ENCODE assay signal across 8 cellular contexts in genomic region chr16:31507617-31507928, GRCh38. TPM values are rescaled to one million over a fixed set of nuclear protein-coding genes. Genes with fewer than 3 reads are reported as not detected.
DNase-seq lines count a peak whose midpoint lies in the region; ATAC-seq and TF ChIP-seq lines count a peak whose summit lies in the region.

No MANE protein-coding gene starts in this region.

- under 1% methylated on average over 12 of the region's 12 CpGs for WGBS in hepatocyte (ENCODE audit: low lambda C conversion rate, missing lambda C conversion rate)
- WGBS in spleen, 5 donors: 2 to 11% (median 6%) methylated on average over 5 to 12 of the region's 12 CpGs

- intact Hi-C loops in spleen (cut with DNase I; ENCODE audit: low total_unique reads): no loop called here

- no peaks in the 10 kb centered on the region for H3K36me3 ChIP-seq in hepatocyte (replicated peaks; ENCODE audit: insufficient read depth, low read depth)
- peaks cover 0 to 16% (median 0%) of the 10 kb centered on the region in 6 donors for H3K36me3 ChIP-seq in spleen

- peaks cover 2% of the 10 kb centered on the region for H3K36me3 Mint-ChIP-seq in activated naive CD4-positive, alpha-beta T cell treated with anti-CD3 and anti-CD28 coated beads, Interleukin-2, amount 50 U/mL, for 24 hours
- H3K36me3 Mint-ChIP-seq in T-helper 17 cell (ENCODE audit: low read depth): peaks cover 4% of the 10 kb centered on the region

- H3K4me2 ChIP-seq in hepatocyte: peak overlapping the region; percentile 77

- no peak for TF ChIP-seq POLR2A in spleen (IDR thresholded peaks at IDR 0.05)

- no peaks in the 10 kb centered on the region for H3K27me3 Mint-ChIP-seq in activated naive CD4-positive, alpha-beta T cell treated with anti-CD3 and anti-CD28 coated beads, Interleukin-2, amount 50 U/mL, for 24 hours
- H3K27me3 Mint-ChIP-seq in T-helper 17 cell: no peaks in the 10 kb centered on the region

- H3K9me3 Mint-ChIP-seq in activated naive CD4-positive, alpha-beta T cell treated with anti-CD3 and anti-CD28 coated beads, Interleukin-2, amount 50 U/mL, for 24 hours: no peaks in the 10 kb centered on the region

- H3K27ac ChIP-seq in hepatocyte (peak overlapping the region; percentile 95), spleen (peak overlapping the region; percentile 91 to 96 (median 93))

- H3K27ac Mint-ChIP-seq in activated naive CD4-positive, alpha-beta T cell treated with anti-CD3 and anti-CD28 coated beads, Interleukin-2, amount 50 U/mL, for 24 hours: peak overlapping the region; percentile 89
- peak overlapping the region; percentile 94 for H3K27ac Mint-ChIP-seq in T-helper 17 cell

- H3K27me3 ChIP-seq in hepatocyte (no peaks in the 10 kb centered on the region), spleen (replicated peaks in 1 of 7) (no peaks in the 10 kb centered on the region)

- ATAC-seq in T-helper 17 cell: peak; percentile 44
- ATAC-seq in HG03460 (IDR thresholded peaks at IDR 0.05; ENCODE audit: unreplicated experiment): no peak

- H3K79me2 ChIP-seq in hepatocyte: peaks cover 35% of the 10 kb centered on the region

- H4K20me1 ChIP-seq in hepatocyte (ENCODE audit: insufficient read depth, poor library complexity, severe bottlenecking): no peaks in the 10 kb centered on the region

- no peak for DNase-seq in activated naive CD4-positive, alpha-beta T cell treated with anti-CD3 and anti-CD28 coated beads, Interleukin-2, amount 50 U/mL, for 16 hours
- DNase-seq in T-helper 17 cell (no peak), hepatocyte (ENCODE audit: low spot score) (no peak), spleen (no peak), HuH-7.5 (ENCODE audit: low spot score) (no peak), foreskin melanocyte (no peak)

- no peaks in the 10 kb centered on the region for H3K9me3 ChIP-seq in T-helper 17 cell (ENCODE audit: control insufficient read depth, low read length, poor library complexity, severe bottlenecking)
- no peaks in the 10 kb centered on the region for H3K9me3 ChIP-seq in hepatocyte (ENCODE audit: low read depth)
- no peaks in the 10 kb centered on the region for H3K9me3 ChIP-seq in spleen

- H3K4me1 ChIP-seq in hepatocyte (ENCODE audit: insufficient read depth): peaks cover 22% of the 10 kb centered on the region
- H3K4me1 ChIP-seq in spleen: peaks cover 22 to 74% (median 57%) of the 10 kb centered on the region in 6 donors

- H3K9me2 ChIP-seq in hepatocyte (replicated peaks; ENCODE audit: insufficient read depth): no peaks in the 10 kb centered on the region

- H3K4me3 ChIP-seq in hepatocyte (peak overlapping the region; percentile 62), spleen (peak overlapping the region; percentile 86 to 98 (median 94))

- H3K4me1 Mint-ChIP-seq in activated naive CD4-positive, alpha-beta T cell treated with anti-CD3 and anti-CD28 coated beads, Interleukin-2, amount 50 U/mL, for 24 hours: peaks cover 58% of the 10 kb centered on the region
- peaks cover 27% of the 10 kb centered on the region for H3K4me1 Mint-ChIP-seq in T-helper 17 cell

- TF ChIP-seq CTCF in hepatocyte (IDR thresholded peaks at IDR 0.05; ENCODE audit: poor library complexity) (no peak), spleen (IDR thresholded peaks at IDR 0.05 in 8 of 11, conservative IDR thresholded peaks at IDR 0.05 in 3 of 11) (no peak)

- H2AFZ ChIP-seq in hepatocyte: peak overlapping the region; percentile 80

- H3K4me3 Mint-ChIP-seq in activated naive CD4-positive, alpha-beta T cell treated with anti-CD3 and anti-CD28 coated beads, Interleukin-2, amount 50 U/mL, for 24 hours: peak overlapping the region; percentile 96
- peak overlapping the region; percentile 95 for H3K4me3 Mint-ChIP-seq in T-helper 17 cell

RNA-seq across cellular contexts. Expression of gene RUSF1, which starts 0.6 kb away (rescaled TPM):
- 10 to 100 TPM; 56.7 to 60.7 TPM for total RNA-seq in T-helper 17 cell
- total RNA-seq in hepatocyte: 75.2 and 77.2 TPM in 2 replicates
- 56.6 and 68.0 TPM in 2 replicates for polyA plus RNA-seq in hepatocyte
- 10 to 100 TPM; 43.1 to 73.3 (median 51.4) TPM for total RNA-seq in spleen
- polyA plus RNA-seq in spleen: 10 to 100 TPM; 36.6 to 64.8 (median 42.6) TPM

RNA-seq across cellular contexts. Expression of gene AHSP, which starts 20.1 kb away (rescaled TPM):
- total RNA-seq in T-helper 17 cell (not detected), hepatocyte (not detected in 2 replicates), spleen (10 to 100 TPM in 4 of 7 donors, 1 to 10 TPM in 2, under 1 TPM in 1; 0.86 to 94.3 (median 13.6) TPM)
- polyA plus RNA-seq in hepatocyte (not detected in 2 replicates), spleen (1 to 10 TPM in 2 of 3 donors, under 1 TPM in 1; 0.76 to 5.1 (median 1.6) TPM)

RNA-seq across cellular contexts. Expression of gene SLC5A2, which starts 24.6 kb away (rescaled TPM):
- total RNA-seq in T-helper 17 cell: 1 to 10 TPM; 1.3 to 2.8 TPM
- 2.3 and 2.5 TPM in 2 replicates for total RNA-seq in hepatocyte
- polyA plus RNA-seq in hepatocyte: 7.5 and 12.7 TPM in 2 replicates
- 1 to 10 TPM in 1 of 7 donors, under 1 TPM in 3, not detected in 3; 0.17 to 1.2 (median 0.53) TPM for total RNA-seq in spleen
- polyA plus RNA-seq in spleen: 1 to 10 TPM; 1.3 to 2.3 (median 1.7) TPM

RNA-seq across cellular contexts. Expression of gene TGFB1I1, which starts 35.6 kb away (rescaled TPM):
- total RNA-seq in T-helper 17 cell (1 to 10 TPM in 1 of 2 donors, under 1 TPM in 1; 0.35 to 5.6 TPM), hepatocyte (14.5 and 15.7 TPM in 2 replicates), spleen (10 to 100 TPM; 17.6 to 69.0 (median 36.4) TPM)
- polyA plus RNA-seq in hepatocyte (34.8 and 35.4 TPM in 2 replicates), spleen (10 to 100 TPM; 10.7 to 23.6 (median 13.5) TPM)

RNA-seq across cellular contexts. Expression of gene ARMC5, which starts 48.3 kb away (rescaled TPM):
- total RNA-seq in T-helper 17 cell (10 to 100 TPM; 15.8 to 21.9 TPM), hepatocyte (11.4 and 12.2 TPM in 2 replicates), spleen (10 to 100 TPM in 6 of 7 donors, 1 to 10 TPM in 1; 9.2 to 13.9 (median 11.7) TPM)
- polyA plus RNA-seq in hepatocyte (19.4 and 19.6 TPM in 2 replicates), spleen (10 to 100 TPM in 2 of 3 donors, 1 to 10 TPM in 1; 8.8 to 23.5 (median 16.2) TPM)
